ENCODE assay signal across 29 cellular contexts in genomic region chr10:49116509-49117365, GRCh38. TPM values are rescaled to one million over a fixed set of nuclear protein-coding genes. Genes with fewer than 3 reads are reported as not detected.
A peak's percentile ranks its signal among the peaks of the same experiment; 100 is the strongest.
DNase-seq lines count a peak whose midpoint lies in the region; ATAC-seq and TF ChIP-seq lines count a peak whose summit lies in the region.
"Had no signal": no experiment of that assay in that cellular context is flagged by ENCODE, and none has a peak within 500 bp of the region (broad histone marks: within the 10 kb centered on the region; RNA-seq: fewer than 3 reads in every experiment).

No MANE protein-coding gene starts in this region.

- no peaks in the 10 kb centered on the region for H3K27me3 ChIP-seq in ascending aorta
- peaks cover 0 to 25% of the 10 kb centered on the region in 2 experiments for H3K27me3 ChIP-seq in mesenchymal stem cell (ENCODE audit: control insufficient read depth in 1 of 2, insufficient read depth in 1 of 2, low read length in 2 of 2)
- no peaks in the 10 kb centered on the region for H3K27me3 ChIP-seq in adrenal gland
- H3K27me3 ChIP-seq: esophagus muscularis mucosa, gastrocnemius medialis, testis had no signal

- no peak overlapping the region for H2BK12ac ChIP-seq in mesenchymal stem cell (ENCODE audit: low read length in 2 of 2)

- peaks cover 0 to 32% of the 10 kb centered on the region in 2 donors for H3K4me1 ChIP-seq in ascending aorta
- peaks cover 12% of the 10 kb centered on the region for H3K4me1 ChIP-seq in mesenchymal stem cell (ENCODE audit: control insufficient read depth, insufficient read depth, low read depth, low read length)
- peaks cover 28 to 30% of the 10 kb centered on the region in 2 donors for H3K4me1 ChIP-seq in adrenal gland (replicated peaks in 1 of 2)

- no peak for TF ChIP-seq POLR2A in adrenal gland (IDR thresholded peaks at IDR 0.05)

- H3K18ac ChIP-seq in mesenchymal stem cell (ENCODE audit: low read depth in 1 of 2, low read length in 2 of 2), result no peak overlapping the region

- no peak overlapping the region for H2BK120ac ChIP-seq in mesenchymal stem cell (ENCODE audit: low read depth, low read length)

- no peak overlapping the region for H4K91ac ChIP-seq in mesenchymal stem cell (ENCODE audit: low read length)

- peaks cover 5% of the 10 kb centered on the region for H3K79me1 ChIP-seq in mesenchymal stem cell (replicated peaks; ENCODE audit: low read length, poor library complexity, severe bottlenecking)

- intact Hi-C loops in ascending aorta (cut with DNase I), result loop anchor here (2.0 to 10.0 kb wide), 2 partner anchors 22 to 418 kb away; partner anchors contain the start of gene ERCC6
- intact Hi-C loops in sciatic nerve (cut with DNase I), result no loop called here
- intact Hi-C loops in adrenal gland (cut with DNase I), result loop anchor here in 1 of 2 donors (10.0 kb wide), 1 partner anchor 52 kb away; no protein-coding TSS in a partner anchor

- peak overlapping the region; percentile 31 for H2AK5ac ChIP-seq in mesenchymal stem cell (ENCODE audit: low read length, severe bottlenecking)

- WGBS in mesenchymal stem cell, result 71% methylated on average over 5 of the region's 5 CpGs
- 81 to 92% (median 86%) methylated on average over 5 of the region's 5 CpGs for WGBS in adrenal gland, 4 donors

- ATAC-seq in sciatic nerve (peak; percentile 7), GM21825 (IDR thresholded peaks at IDR 0.05; ENCODE audit: unreplicated experiment) (no peak)
- ATAC-seq: gastrocnemius medialis; PC-3; stimulated activated memory B cell treated with anti-CD40 and anti-IgM and Interleukin-4, amounts not matched to agents 10 μg/mL and 1 μg/mL and 100 μg/mL, for 72 hours had no signal

- H3K4me2 ChIP-seq in mesenchymal stem cell (ENCODE audit: low read length, poor library complexity, severe bottlenecking), result no peak overlapping the region
- H3K4me2 ChIP-seq: KMS-11 had no signal

- no peak overlapping the region for H3K9ac ChIP-seq in mesenchymal stem cell (ENCODE audit: low read length)
- H3K9ac ChIP-seq: KMS-11 had no signal

- H3K23ac ChIP-seq in mesenchymal stem cell (ENCODE audit: low read length in 2 of 2), result no peak overlapping the region

- no peaks in the 10 kb centered on the region for H3K9me3 ChIP-seq in ascending aorta
- no peaks in the 10 kb centered on the region for H3K9me3 ChIP-seq in mesenchymal stem cell (ENCODE audit: control insufficient read depth, low read length)
- no peaks in the 10 kb centered on the region for H3K9me3 ChIP-seq in adrenal gland (replicated peaks in 1 of 3)
- H3K9me3 ChIP-seq: esophagus muscularis mucosa, gastrocnemius medialis, neutrophil, spleen, testis had no signal

- H3K27ac ChIP-seq in ascending aorta, result peak overlapping the region; percentile 53
- H3K27ac ChIP-seq in mesenchymal stem cell (ENCODE audit: low read length, poor library complexity, severe bottlenecking), result no peak overlapping the region
- H3K27ac ChIP-seq in adrenal gland, result peak overlapping the region in 1 of 5 donors; percentile 13
- H3K27ac ChIP-seq: esophagus muscularis mucosa, hepatocyte, KMS-11, neutrophil, spleen, testis had no signal

- H3K36me3 ChIP-seq in ascending aorta (no peaks in the 10 kb centered on the region), mesenchymal stem cell (ENCODE audit: control insufficient read depth in 1 of 2, insufficient read depth in 2 of 2, low read depth in 1 of 2, low read length in 2 of 2) (no peaks in the 10 kb centered on the region), adrenal gland (replicated peaks in 1 of 2) (no peaks in the 10 kb centered on the region)
- H3K36me3 ChIP-seq: esophagus muscularis mucosa, gastrocnemius medialis, neutrophil, spleen had no signal

- no peak overlapping the region for H2BK5ac ChIP-seq in mesenchymal stem cell (ENCODE audit: low read depth, low read length, poor library complexity, severe bottlenecking)

- H3K4me3 ChIP-seq in ascending aorta (no peak overlapping the region), mesenchymal stem cell (ENCODE audit: insufficient read depth in 1 of 2, low read depth in 1 of 2, low read length in 2 of 2) (no peak overlapping the region), adrenal gland (no peak overlapping the region)
- H3K4me3 ChIP-seq: gastrocnemius medialis, hepatocyte, spleen had no signal

- H4K8ac ChIP-seq in mesenchymal stem cell (ENCODE audit: low read length), result no peak overlapping the region

- TF ChIP-seq CTCF in ascending aorta (IDR thresholded peaks at IDR 0.05) (no peak), adrenal gland (IDR thresholded peaks at IDR 0.05) (no peak)

- no peak overlapping the region for H2BK15ac ChIP-seq in mesenchymal stem cell (ENCODE audit: low read depth, poor library complexity, severe bottlenecking)

- no peak overlapping the region for H3K14ac ChIP-seq in mesenchymal stem cell (ENCODE audit: low read length in 2 of 2)

- DNase-seq in EH (ENCODE audit: low read depth) (peak; percentile 10), ascending aorta (ENCODE audit: low spot score in 2 of 2) (no peak), mesenchymal stem cell (no peak), sciatic nerve (ENCODE audit: low spot score) (peak; percentile 44), iPS-NIHi7 (ENCODE audit: extremely low spot score) (no peak), adrenal gland (no peak)
- DNase-seq: activated CD4-positive, alpha-beta T cell treated with anti-CD3 and anti-CD28 coated beads, Interleukin-2, amount 50 U/mL, for 48 hours; activated CD4-positive, CD25-positive, alpha-beta regulatory T cell; activated T-cell treated with anti-CD3 and anti-CD28 coated beads for 4 hours; effector memory CD8-positive, alpha-beta T cell; gastrocnemius medialis; immature natural killer cell; NCI-H2171; NCI-H510A treated with DMSO at 0.1 percent for 48 hours; PC-3; Right ventricle myocardium superior; spleen; stimulated activated CD4-positive, alpha-beta T cell treated with anti-CD3 and anti-CD28 coated beads, Interleukin-2, amount 100 ng/mL, for 48 hours; T1000; testis had no signal

- no peak overlapping the region for H2AFZ ChIP-seq in mesenchymal stem cell (ENCODE audit: low read depth, low read length)
- H2AFZ ChIP-seq: hepatocyte had no signal

- no peak overlapping the region for H3K4ac ChIP-seq in mesenchymal stem cell (ENCODE audit: low read depth in 1 of 2, low read length in 2 of 2)

RNA-seq across cellular contexts. Expression of gene VSTM4, which starts 1.4 kb away (rescaled TPM):
- total RNA-seq in ascending aorta (17.7 TPM), sciatic nerve (16.4 TPM), adrenal gland (100 to 1,000 TPM in 2 of 8 donors, 10 to 100 TPM in 6; 57.9 to 136 (median 78.6) TPM)
- 1.1 TPM for polyA plus RNA-seq in mesenchymal stem cell (2013, experiment 1 of 2)
- polyA plus RNA-seq in mesenchymal stem cell (2013, experiment 2 of 2), result 1.2 TPM
- polyA plus RNA-seq in adrenal gland, result 10 to 100 TPM; 15.1 to 57.1 (median 23.6) TPM
- total RNA-seq: G401, HT-29, PC-3 had no signal

RNA-seq across cellular contexts. Expression of gene FAM170B, which starts 17.1 kb away (rescaled TPM):
- total RNA-seq in ascending aorta (not detected), sciatic nerve (not detected), adrenal gland (not detected)
- polyA plus RNA-seq in mesenchymal stem cell (2013, experiment 1 of 2), result not detected
- not detected for polyA plus RNA-seq in mesenchymal stem cell (2013, experiment 2 of 2)
- polyA plus RNA-seq in adrenal gland, result not detected
- total RNA-seq: esophagus muscularis mucosa, G401, gastrocnemius medialis, hepatocyte, HT-29, lower leg skin, PC-3, Right ventricle myocardium superior, spleen had no signal
- polyA plus RNA-seq: hepatocyte, immature natural killer cell had no signal

Comparison
In these comparisons a context has a peak if more than half of its experiments do, and no peak if none do; other contexts are left out.
1. DNase-seq: peak in EH (single experiment) and sciatic nerve (single experiment); none in ascending aorta (0 of 2), mesenchymal stem cell (single experiment), iPS-NIHi7 (single experiment) and adrenal gland (0 of 7).